Comparison of ENCODE assay signal across 15 cellular contexts in the genomic region with DNA sequence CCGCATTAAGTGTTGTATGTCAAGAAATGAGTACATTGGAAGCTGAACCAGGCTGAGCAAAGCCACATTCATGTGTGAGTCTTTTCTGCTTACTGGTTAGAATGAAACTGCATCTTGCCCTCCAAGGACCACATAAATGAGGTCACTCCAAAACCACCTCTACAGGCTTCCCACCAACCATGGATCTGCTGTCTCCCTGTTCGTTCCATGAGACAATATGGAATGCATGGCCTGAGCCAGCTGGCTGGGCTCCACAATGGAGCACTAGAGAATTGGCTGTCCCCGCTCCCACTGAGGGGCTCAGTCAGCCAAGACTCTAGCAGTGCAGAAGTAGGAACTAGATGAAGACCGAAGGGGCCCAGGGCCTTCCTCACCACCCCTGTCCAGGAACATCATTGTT.
DNase-seq lines count a peak whose midpoint lies in the region; ATAC-seq and TF ChIP-seq lines count a peak whose summit lies in the region.
"Had no signal": no experiment of that assay in that cellular context is flagged by ENCODE, and none has a peak within 500 bp of the region (broad histone marks: within the 10 kb centered on the region; RNA-seq: fewer than 3 reads in every experiment).

No MANE protein-coding gene starts in this region.

- H3F3A ChIP-seq in GM23248 (ENCODE audit: insufficient read depth): peaks cover 19% of the 10 kb centered on the region

- DNase-seq in GM23248: peak; percentile 62
- peak; percentile 44 for DNase-seq in adipocyte (ENCODE audit: low read depth)
- peak; percentile 70 for DNase-seq in left cardiac atrium
- DNase-seq in progenitor cell of endocrine pancreas (ENCODE audit: low spot score, unreplicated experiment): no peak
- no peak for DNase-seq in UCSD-AML1 (lab: John Stamatoyannopoulos, UW; ENCODE audit: unreplicated experiment)
- DNase-seq in activated CD8-positive, alpha-beta T cell treated with anti-CD3 and anti-CD28 coated beads, Interleukin-2, amount 10 ng/mL, durations not matched to agents 7 days and 5 days: no peak
- DNase-seq in HK-2 (ENCODE audit: unreplicated experiment): no peak
- DNase-seq: activated CD4-positive, alpha-beta memory T cell treated with anti-CD3 and anti-CD28 coated beads for 36 hours; activated naive CD4-positive, alpha-beta T cell; CD8-positive, alpha-beta T cell; H7; NCI-H187; stimulated activated CD4-positive, alpha-beta T cell treated with anti-CD3 and anti-CD28 coated beads, Interleukin-4, amount 100 ng/mL, for 4 hours had no signal

- H3K4me3 Mint-ChIP-seq in progenitor cell of endocrine pancreas (ENCODE audit: low read depth): no peak overlapping the region
- no peak overlapping the region for H3K4me3 Mint-ChIP-seq in activated CD8-positive, alpha-beta T cell treated with anti-CD3 and anti-CD28 coated beads, Interleukin-2, amount 10 ng/mL, durations not matched to agents 7 days and 5 days
- H3K4me3 Mint-ChIP-seq: activated CD4-positive, alpha-beta memory T cell treated with anti-CD3 and anti-CD28 coated beads for 36 hours; CD8-positive, alpha-beta T cell; stimulated activated naive CD8-positive, alpha-beta T cell treated with anti-CD3 and anti-CD28 coated beads, Interleukin-15, Interleukin-2, amounts not matched to agents 100 ng/mL and 50 ng/mL, for 24 hours had no signal

- CTCF ChIA-PET in activated CD8-positive, alpha-beta T cell treated with anti-CD3 and anti-CD28 coated beads, Interleukin-2, amount 10 ng/mL, durations not matched to agents 7 days and 5 days (lab: Charles Lee): no interaction called here

- no peak overlapping the region for H3K4me3 ChIP-seq in GM23248
- H3K4me3 ChIP-seq in adipocyte (ENCODE audit: low read length): no peak overlapping the region

- intact Hi-C loops in left cardiac atrium (cut with DNase I): no loop called here

- POLR2A ChIA-PET in activated CD8-positive, alpha-beta T cell treated with anti-CD3 and anti-CD28 coated beads, Interleukin-2, amount 10 ng/mL, durations not matched to agents 7 days and 5 days (lab: Charles Lee): no interaction called here

- H3K4me1 ChIP-seq in GM23248 (ENCODE audit: insufficient read depth): peaks cover 21% of the 10 kb centered on the region
- peaks cover 39% of the 10 kb centered on the region for H3K4me1 ChIP-seq in adipocyte (ENCODE audit: control insufficient read depth, insufficient read depth, low read length)

- H3K9ac ChIP-seq in GM23248 (no peak overlapping the region), adipocyte (ENCODE audit: low read length) (no peak overlapping the region)

- H3K9me3 ChIP-seq in GM23248 (ENCODE audit: low read depth) (no peaks in the 10 kb centered on the region), adipocyte (ENCODE audit: control insufficient read depth, low read length) (no peaks in the 10 kb centered on the region)

- no peak overlapping the region for H2AFZ ChIP-seq in GM23248

- H3K36me3 Mint-ChIP-seq in progenitor cell of endocrine pancreas (ENCODE audit: insufficient read depth): peaks cover 6% of the 10 kb centered on the region
- H3K36me3 Mint-ChIP-seq in activated CD8-positive, alpha-beta T cell treated with anti-CD3 and anti-CD28 coated beads, Interleukin-2, amount 10 ng/mL, durations not matched to agents 7 days and 5 days (ENCODE audit: low read depth): no peaks in the 10 kb centered on the region
- H3K36me3 Mint-ChIP-seq: activated CD4-positive, alpha-beta memory T cell treated with anti-CD3 and anti-CD28 coated beads for 36 hours; CD8-positive, alpha-beta T cell had no signal

- no peaks in the 10 kb centered on the region for H4K20me1 ChIP-seq in GM23248 (ENCODE audit: insufficient read depth)

- H3K27ac ChIP-seq in GM23248: no peak overlapping the region

- no peaks in the 10 kb centered on the region for H3K27me3 Mint-ChIP-seq in progenitor cell of endocrine pancreas
- H3K27me3 Mint-ChIP-seq in activated CD8-positive, alpha-beta T cell treated with anti-CD3 and anti-CD28 coated beads, Interleukin-2, amount 10 ng/mL, durations not matched to agents 7 days and 5 days (ENCODE audit: low read depth): no peaks in the 10 kb centered on the region
- H3K27me3 Mint-ChIP-seq: activated CD4-positive, alpha-beta memory T cell treated with anti-CD3 and anti-CD28 coated beads for 36 hours; stimulated activated naive CD8-positive, alpha-beta T cell treated with anti-CD3 and anti-CD28 coated beads, Interleukin-15, Interleukin-2, amounts not matched to agents 100 ng/mL and 50 ng/mL, for 24 hours had no signal

- ATAC-seq in left cardiac atrium (peak; percentile 70 to 91), HG03159 (IDR thresholded peaks at IDR 0.05; ENCODE audit: unreplicated experiment) (no peak)
- no peak for ATAC-seq in activated CD8-positive, alpha-beta T cell treated with anti-CD3 and anti-CD28 coated beads, Interleukin-2, amount 10 ng/mL, durations not matched to agents 7 days and 5 days
- ATAC-seq: CD8-positive, alpha-beta T cell had no signal

- WGBS in GM23248 (ENCODE audit: low coverage in 1 of 2, low lambda C conversion rate in 2 of 2, missing lambda C conversion rate in 2 of 2), 2 experiments: 48 to 56% methylated on average over 4 of the region's 4 CpGs

- H3K4me2 ChIP-seq in GM23248 (ENCODE audit: unreplicated experiment): no peak overlapping the region

- peaks cover 37% of the 10 kb centered on the region for H3K4me1 Mint-ChIP-seq in progenitor cell of endocrine pancreas (ENCODE audit: low read depth)
- H3K4me1 Mint-ChIP-seq in activated CD8-positive, alpha-beta T cell treated with anti-CD3 and anti-CD28 coated beads, Interleukin-2, amount 10 ng/mL, durations not matched to agents 7 days and 5 days (ENCODE audit: low read depth): no peaks in the 10 kb centered on the region

- H3K36me3 ChIP-seq in GM23248 (ENCODE audit: low read depth) (no peaks in the 10 kb centered on the region), adipocyte (ENCODE audit: control insufficient read depth, insufficient read depth, low read length, severe bottlenecking) (peaks cover 6% of the 10 kb centered on the region)

- H3K27ac Mint-ChIP-seq in progenitor cell of endocrine pancreas: peak overlapping the region; percentile 25
- H3K27ac Mint-ChIP-seq in activated CD8-positive, alpha-beta T cell treated with anti-CD3 and anti-CD28 coated beads, Interleukin-2, amount 10 ng/mL, durations not matched to agents 7 days and 5 days: no peak overlapping the region
- H3K27ac Mint-ChIP-seq: activated CD4-positive, alpha-beta memory T cell treated with anti-CD3 and anti-CD28 coated beads for 36 hours; CD8-positive, alpha-beta T cell; stimulated activated naive CD8-positive, alpha-beta T cell treated with anti-CD3 and anti-CD28 coated beads, Interleukin-15, Interleukin-2, amounts not matched to agents 100 ng/mL and 50 ng/mL, for 24 hours had no signal

- in situ Hi-C loops in GM23248 (cut with MboI): no loop called here

- H3K9me2 ChIP-seq in GM23248 (ENCODE audit: insufficient read depth): no peaks in the 10 kb centered on the region

- H3K79me2 ChIP-seq in GM23248 (ENCODE audit: insufficient read depth): peaks cover 16% of the 10 kb centered on the region; the same call in 1 of the 2 replicates

- H3K27me3 ChIP-seq in GM23248 (replicated peaks; ENCODE audit: insufficient read depth): no peaks in the 10 kb centered on the region
- no peaks in the 10 kb centered on the region for H3K27me3 ChIP-seq in adipocyte (replicated peaks; ENCODE audit: control insufficient read depth, insufficient read depth, low read length)

- no peak for TF ChIP-seq CTCF in progenitor cell of endocrine pancreas (IDR thresholded peaks at IDR 0.05; ENCODE audit: unreplicated experiment)

- no peaks in the 10 kb centered on the region for H3K9me3 Mint-ChIP-seq in progenitor cell of endocrine pancreas (ENCODE audit: low read depth)
- H3K9me3 Mint-ChIP-seq in activated CD8-positive, alpha-beta T cell treated with anti-CD3 and anti-CD28 coated beads, Interleukin-2, amount 10 ng/mL, durations not matched to agents 7 days and 5 days (ENCODE audit: insufficient read depth): no peaks in the 10 kb centered on the region
- H3K9me3 Mint-ChIP-seq: activated CD4-positive, alpha-beta memory T cell treated with anti-CD3 and anti-CD28 coated beads for 36 hours; CD8-positive, alpha-beta T cell; stimulated activated naive CD8-positive, alpha-beta T cell treated with anti-CD3 and anti-CD28 coated beads, Interleukin-15, Interleukin-2, amounts not matched to agents 100 ng/mL and 50 ng/mL, for 24 hours had no signal

Comparison
In these comparisons a context has a peak if more than half of its experiments do, and no peak if none do; other contexts are left out.
1. DNase-seq: peak in GM23248 (single experiment), adipocyte (single experiment) and left cardiac atrium (single experiment); none in progenitor cell of endocrine pancreas (single experiment), UCSD-AML1 (single experiment), activated CD8-positive, alpha-beta T cell treated with anti-CD3 and anti-CD28 coated beads, Interleukin-2, amount 10 ng/mL, durations not matched to agents 7 days and 5 days (single experiment) and HK-2 (single experiment).
2. ATAC-seq: peak in left cardiac atrium (2 of 2); none in HG03159 (single experiment) and activated CD8-positive, alpha-beta T cell treated with anti-CD3 and anti-CD28 coated beads, Interleukin-2, amount 10 ng/mL, durations not matched to agents 7 days and 5 days (single experiment).